ENCODE assay signal across 8 cellular contexts in genomic region chr6:130872250-130873095, GRCh38.
DNase-seq lines count a peak whose midpoint lies in the region; ATAC-seq and TF ChIP-seq lines count a peak whose summit lies in the region.

No MANE protein-coding gene starts in this region.

- no peaks in the 10 kb centered on the region for H3K27me3 ChIP-seq in GM06990 (replicated peaks; ENCODE audit: control insufficient read depth, insufficient read depth, low read length)

- H3K9me3 ChIP-seq in HEK293 (ENCODE audit: control insufficient read depth, insufficient read depth, low read depth, low read length): no peaks in the 10 kb centered on the region

- H3K36me3 ChIP-seq in GM06990 (ENCODE audit: control insufficient read depth, insufficient read depth, low read length) (peaks cover 2% of the 10 kb centered on the region; the same call in 1 of the 2 replicates), HEK293 (ENCODE audit: control insufficient read depth in 2 of 2, insufficient read depth in 1 of 2, low read length in 2 of 2) (peaks cover 0 to 26% of the 10 kb centered on the region in 2 experiments)

- TF ChIP-seq CTCF in GM06990 (IDR thresholded peaks at IDR 0.05; ENCODE audit: insufficient read depth, low read length, poor library complexity, severe bottlenecking) (peak; percentile 94), HEK293 (tag by site-specific recombination; IDR thresholded peaks at IDR 0.05) (peak; percentile 50)

- H3K4me1 ChIP-seq in HEK293 (ENCODE audit: control insufficient read depth, insufficient read depth, low read length): no peaks in the 10 kb centered on the region

- POLR2A ChIA-PET in HEK293 (lab: Yijun Ruan, JAX): no interaction called here

- H3K4me3 ChIP-seq in GM06990 (replicated peaks; ENCODE audit: low read depth, low read length) (no peak overlapping the region), HEK293 (ENCODE audit: low read depth, low read length) (no peak overlapping the region)

- DNase-seq in GM06990 (ENCODE audit: extremely low read depth, insufficient read length): no peak
- peak; percentile 42 for DNase-seq in NCI-H2196 (lab: John Stamatoyannopoulos, UW; ENCODE audit: unreplicated experiment)
- peak; percentile 79 to 82 for DNase-seq in activated CD4-positive, alpha-beta T cell treated with anti-CD3 and anti-CD28 coated beads, Interleukin-2, amount 50 U/mL, for 48 hours
- DNase-seq in effector CD8-positive, alpha-beta T cell (lab: John Stamatoyannopoulos, UW): peak; percentile 60
- DNase-seq in midbrain (lab: John Stamatoyannopoulos, UW): peak; percentile 72
- DNase-seq in stimulated activated CD8-positive, alpha-beta memory T cell treated with anti-CD3 and anti-CD28 coated beads, Interleukin-4, amount 100 ng/mL, for 4 hours (ENCODE audit: low read depth in 2 of 2, low spot score in 1 of 2): peak; percentile 30 to 63

- CTCF ChIA-PET in HEK293 (lab: Yijun Ruan, JAX): interaction anchor here (0.5 to 5.3 kb wide), 44 partner anchors 8 to 1363 kb away, joined by 3 to 55 read pairs (median 4); partner anchors contain the start of gene MED23

- H3K27ac ChIP-seq in HEK293 (ENCODE audit: extremely low read depth, low read depth, low read length): no peak overlapping the region

- ATAC-seq in HG03097 (IDR thresholded peaks at IDR 0.05; ENCODE audit: low FRiP score, unreplicated experiment): no peak

TF ChIP-seq in HEK293, 187 proteins besides CTCF, POLR2A, EP300 and RAD21:
- TF ChIP-seq PRDM1 (tag by site-specific recombination; IDR thresholded peaks at IDR 0.05) (peak; percentile 94), ZNF654 (tag by site-specific recombination; IDR thresholded peaks at IDR 0.05; ENCODE audit: low read depth) (peak; percentile 75), ZNF2 (tag by site-specific recombination; IDR thresholded peaks at IDR 0.05) (peak; percentile 90), ZNF660 (tag by site-specific recombination; IDR thresholded peaks at IDR 0.05) (peak; percentile 16; the same call in 1 of the 2 replicates), ZNF391 (tag by site-specific recombination; IDR thresholded peaks at IDR 0.05; ENCODE audit: borderline replicate concordance, low read depth) (no peak)
